In the genomic region with DNA sequence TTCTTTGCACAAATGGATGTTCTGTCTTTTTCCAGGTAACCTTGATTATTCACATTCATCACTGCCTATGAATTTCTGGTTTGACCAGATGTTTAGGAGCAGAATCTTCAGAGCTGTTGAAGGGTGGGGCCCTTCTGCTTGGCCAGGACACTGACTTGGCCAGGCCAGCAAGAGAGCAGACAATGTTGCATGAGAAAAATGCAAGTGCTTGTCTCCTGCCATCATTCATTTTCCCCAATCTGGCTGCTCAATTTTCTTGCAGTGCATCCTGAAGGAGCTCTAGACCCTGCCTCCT, we compare ENCODE assay signal across 17 cellular contexts. TPM values are rescaled to one million over a fixed set of nuclear protein-coding genes. Genes with fewer than 3 reads are reported as not detected.
A peak's percentile ranks its signal among the peaks of the same experiment; 100 is the strongest.
DNase-seq lines count a peak whose midpoint lies in the region; ATAC-seq, FAIRE-seq and TF ChIP-seq lines count a peak whose summit lies in the region.
"Had no signal": no experiment of that assay in that cellular context is flagged by ENCODE, and none has a peak within 500 bp of the region (broad histone marks: within the 10 kb centered on the region; RNA-seq: fewer than 3 reads in every experiment).

No MANE protein-coding gene starts in this region.

- H3K4me3 Mint-ChIP-seq in CD14-positive monocyte (no peak overlapping the region), naive B cell (peak overlapping the region; percentile 88 to 100 (median 96)), endothelial cell (ENCODE audit: unreplicated experiment) (no peak overlapping the region)
- H3K4me3 Mint-ChIP-seq: activated naive CD8-positive, alpha-beta T cell treated with anti-CD3 and anti-CD28 coated beads, Interleukin-2, amount 10 ng/mL, durations not matched to agents 7 days and 5 days had no signal

- H3K27ac ChIP-seq in GM12878 (ENCODE audit: control insufficient read depth, insufficient read depth) (peak overlapping the region; percentile 98), GM23248 (no peak overlapping the region), right atrium auricular region (no peak overlapping the region)

- H3K9me3 Mint-ChIP-seq in CD14-positive monocyte (no peaks in the 10 kb centered on the region), naive B cell (peaks cover 0 to 4% (median 0%) of the 10 kb centered on the region in 7 donors), endothelial cell (ENCODE audit: unreplicated experiment) (no peaks in the 10 kb centered on the region)
- H3K9me3 Mint-ChIP-seq: activated naive CD8-positive, alpha-beta T cell treated with anti-CD3 and anti-CD28 coated beads, Interleukin-2, amount 10 ng/mL, durations not matched to agents 7 days and 5 days had no signal

- peaks cover 52% of the 10 kb centered on the region for H3K79me2 ChIP-seq in GM12878 (ENCODE audit: control insufficient read depth, insufficient read depth, low read length)
- H3K79me2 ChIP-seq in GM23248 (ENCODE audit: insufficient read depth) = no peaks in the 10 kb centered on the region

- H3K4me1 Mint-ChIP-seq in CD14-positive monocyte (peaks cover 52% of the 10 kb centered on the region), naive B cell (peaks cover 67 to 79% (median 69%) of the 10 kb centered on the region in 3 donors), endothelial cell (ENCODE audit: unreplicated experiment) (no peaks in the 10 kb centered on the region)
- H3K4me1 Mint-ChIP-seq: activated naive CD8-positive, alpha-beta T cell treated with anti-CD3 and anti-CD28 coated beads, Interleukin-2, amount 10 ng/mL, durations not matched to agents 7 days and 5 days had no signal

- H3K27me3 Mint-ChIP-seq in CD14-positive monocyte (ENCODE audit: low read depth in 3 of 3) (peaks cover 0 to 1% (median 0%) of the 10 kb centered on the region in 3 donors), naive B cell (no peaks in the 10 kb centered on the region), endothelial cell (ENCODE audit: unreplicated experiment) (peaks cover 4% of the 10 kb centered on the region)

- intact Hi-C loops in CD14-positive monocyte (cut with micrococcal nuclease) = no loop called here
- intact Hi-C loops in GM12878 (cut with micrococcal nuclease; ENCODE audit: unreplicated experiment) = loop anchor here (1.0 to 10.0 kb wide), 3 partner anchors 14 to 978 kb away; partner anchors contain the start of gene PDLIM1

- ATAC-seq in GM21825 (IDR thresholded peaks at IDR 0.05; ENCODE audit: unreplicated experiment) (peak; percentile 4), GM12878 (no peak; the same call in 1 of the 3 replicates), naive B cell (ENCODE audit: low read depth in 2 of 2) (no peak), HG02763 (IDR thresholded peaks at IDR 0.05; ENCODE audit: unreplicated experiment) (no peak)
- ATAC-seq: Panc1, right lobe of liver had no signal

- H2AFZ ChIP-seq in GM12878 (ENCODE audit: control insufficient read depth, low read depth, low read length) = peak overlapping the region; percentile 11; the same call in 1 of the 2 replicates
- no peak overlapping the region for H2AFZ ChIP-seq in GM23248

- TF ChIP-seq RAD21 in GM12878 (IDR thresholded peaks at IDR 0.05; ENCODE audit: insufficient read depth, low read depth, low read length) = no peak

- POLR2A ChIA-PET in GM12878 (lab: Charles Lee) = interaction anchor here (0.6 to 9.8 kb wide), 7 partner anchors 11 to 515 kb away, joined by 4 to 174 read pairs (median 28); no protein-coding TSS in a partner anchor

- BruUV-seq in GM12878 (replicated peaks; lab: Mats Ljungman, UMichigan) = no TSS peak

- no peak for TF ChIP-seq POLR2A in GM12878 (IDR thresholded peaks at IDR 0.05; ENCODE audit: low read depth, low read length)

- H3K36me3 Mint-ChIP-seq in CD14-positive monocyte (peaks cover 0 to 5% of the 10 kb centered on the region in 2 donors), naive B cell (peaks cover 10 to 20% of the 10 kb centered on the region in 2 donors), endothelial cell (ENCODE audit: low read depth, unreplicated experiment) (no peaks in the 10 kb centered on the region)
- H3K36me3 Mint-ChIP-seq: activated naive CD8-positive, alpha-beta T cell treated with anti-CD3 and anti-CD28 coated beads, Interleukin-2, amount 10 ng/mL, durations not matched to agents 7 days and 5 days had no signal

- no peaks in the 10 kb centered on the region for H3F3A ChIP-seq in GM23248 (ENCODE audit: insufficient read depth)

- H3K27ac Mint-ChIP-seq in CD14-positive monocyte = peak overlapping the region in 5 of 7 donors; percentile 13 to 88 (median 47)
- H3K27ac Mint-ChIP-seq in naive B cell = peak overlapping the region; percentile 15 to 99 (median 98)
- no peak overlapping the region for H3K27ac Mint-ChIP-seq in endothelial cell (ENCODE audit: unreplicated experiment)
- H3K27ac Mint-ChIP-seq: activated naive CD8-positive, alpha-beta T cell treated with anti-CD3 and anti-CD28 coated beads, Interleukin-2, amount 10 ng/mL, durations not matched to agents 7 days and 5 days had no signal

- H3K36me3 ChIP-seq in GM12878 (ENCODE audit: control insufficient read depth in 2 of 2, insufficient read depth in 2 of 2, low read length in 1 of 2) (no peaks in the 10 kb centered on the region), GM23248 (ENCODE audit: low read depth) (no peaks in the 10 kb centered on the region), right atrium auricular region (no peaks in the 10 kb centered on the region)
- H3K36me3 ChIP-seq: right lobe of liver had no signal

- H3K9me2 ChIP-seq in GM23248 (ENCODE audit: insufficient read depth) = no peaks in the 10 kb centered on the region

- H3K9ac ChIP-seq in GM12878 (ENCODE audit: control insufficient read depth, insufficient read depth, low read length) = peak overlapping the region; percentile 93
- H3K9ac ChIP-seq in GM23248 = no peak overlapping the region

- H3K9me3 ChIP-seq in GM12878 (replicated peaks; ENCODE audit: control insufficient read depth, insufficient read depth, low read length) = no peaks in the 10 kb centered on the region
- H3K9me3 ChIP-seq in GM23248 (ENCODE audit: low read depth) = no peaks in the 10 kb centered on the region
- no peaks in the 10 kb centered on the region for H3K9me3 ChIP-seq in right atrium auricular region
- H3K9me3 ChIP-seq: right lobe of liver had no signal

- CTCF ChIA-PET in GM12878 (lab: Yijun Ruan, JAX) = interaction anchor here (0.5 to 15.0 kb wide), 7 partner anchors 10 to 486 kb away, joined by 3 to 219 read pairs (median 11); no protein-coding TSS in a partner anchor

- SMC1A ChIA-PET in GM12878 (lab: Charles Lee; ENCODE audit: uncharacterized antibody, unreplicated experiment) = interaction anchor here (0.5 to 12.9 kb wide), 10 partner anchors 12 to 1035 kb away, joined by 3 to 305 read pairs (median 59); partner anchors contain the start of gene TCTN3

- H3K4me1 ChIP-seq in GM12878 (ENCODE audit: control insufficient read depth, insufficient read depth, low read length) = peaks cover 30% of the 10 kb centered on the region
- no peaks in the 10 kb centered on the region for H3K4me1 ChIP-seq in GM23248 (ENCODE audit: insufficient read depth)
- peaks cover 0 to 15% of the 10 kb centered on the region in 2 donors for H3K4me1 ChIP-seq in right atrium auricular region

- FAIRE-seq in GM12878 (lab: Jason Lieb, UNC) = no peak

- in situ Hi-C loops in GM12878 (cut with MboI) (loop anchor here (10.0 kb wide), 1 partner anchor 988 kb away; no protein-coding TSS in a partner anchor), GM23248 (cut with MboI) (no loop called here)

- no peak for TF ChIP-seq CTCF in CD14-positive monocyte (IDR thresholded peaks at IDR 0.05)
- no peak for TF ChIP-seq CTCF in GM12878 (IDR thresholded peaks at IDR 0.05 in 2 of 3, conservative IDR thresholded peaks at IDR 0.05 in 1 of 3; ENCODE audit: control insufficient read depth in 2 of 3, extremely low read depth in 1 of 3, insufficient read depth in 1 of 3, low read depth in 3 of 3, low read length in 3 of 3)
- no peak for TF ChIP-seq CTCF in endothelial cell (IDR thresholded peaks at IDR 0.05; ENCODE audit: unreplicated experiment)
- no peak for TF ChIP-seq CTCF in right atrium auricular region (IDR thresholded peaks at IDR 0.05)

- no peaks in the 10 kb centered on the region for H4K20me1 ChIP-seq in GM12878 (ENCODE audit: control insufficient read depth, insufficient read depth)
- no peaks in the 10 kb centered on the region for H4K20me1 ChIP-seq in GM23248 (ENCODE audit: insufficient read depth)

- RAD21 ChIA-PET in GM12878 (lab: Charles Lee; ENCODE audit: unreplicated experiment) = interaction anchor here (1.0 to 19.3 kb wide), 8 partner anchors 13 to 579 kb away, joined by 3 to 362 read pairs (median 36); partner anchors contain the start of gene TCTN3

- H3K4me2 ChIP-seq in GM12878 (ENCODE audit: control insufficient read depth, insufficient read depth) (peak overlapping the region; percentile 94), GM23248 (ENCODE audit: unreplicated experiment) (no peak overlapping the region)

- no peak for TF ChIP-seq EP300 in GM12878 (IDR thresholded peaks at IDR 0.05; ENCODE audit: borderline replicate concordance in 1 of 2, control insufficient read depth in 1 of 2, low read depth in 2 of 2, low read length in 2 of 2)

- H3K27me3 ChIP-seq in GM12878 (replicated peaks in 1 of 2; ENCODE audit: control insufficient read depth in 2 of 2, insufficient read depth in 2 of 2, low read length in 1 of 2) (no peaks in the 10 kb centered on the region), GM23248 (replicated peaks; ENCODE audit: insufficient read depth) (no peaks in the 10 kb centered on the region), right atrium auricular region (no peaks in the 10 kb centered on the region)
- H3K27me3 ChIP-seq: right lobe of liver had no signal

- H3K4me3 ChIP-seq in GM12878 (peak overlapping the region; percentile 89), GM23248 (no peak overlapping the region), right atrium auricular region (no peak overlapping the region)
- H3K4me3 ChIP-seq: right lobe of liver had no signal

- no peak for DNase-seq in CD14-positive monocyte (ENCODE audit: low spot score)
- no peak for DNase-seq in GM12878 (ENCODE audit: low read depth, low spot score)
- no peak for DNase-seq in naive B cell
- no peak for DNase-seq in GM23248
- DNase-seq in endothelial cell (ENCODE audit: low spot score) = no peak
- no peak for DNase-seq in right atrium auricular region (ENCODE audit: low spot score)
- DNase-seq: activated CD4-positive, alpha-beta T cell treated with anti-CD3 and anti-CD28 coated beads for 4 hours; activated naive CD8-positive, alpha-beta T cell treated with anti-CD3 and anti-CD28 coated beads, Interleukin-2, amount 10 ng/mL, durations not matched to agents 7 days and 5 days; IMR-90; NCI-H510A; right lobe of liver; T-helper 1 cell had no signal

RNA-seq across cellular contexts. Expression of gene BLNK, which starts 1.6 kb away (rescaled TPM):
- polyA plus RNA-seq in CD14-positive monocyte = 1 to 10 TPM; 1.4 to 1.9 TPM
- 275 and 310 TPM in 2 replicates for total RNA-seq in GM12878 (2013; cell fraction: nucleolus; rRNA removed)
- total RNA-seq in GM12878 (2014; rRNA removed) = 113 and 114 TPM in 2 replicates
- total RNA-seq in GM12878 (2014; rRNA removed; fragmentation: Illumina TruSeq; extraction: Trizol) = 121 and 122 TPM in 2 replicates
- total RNA-seq in GM12878 (2021) = 103 and 107 TPM in 2 replicates
- polyA plus RNA-seq in GM12878 (2011; ENCODE audit: low read depth) = 81.4 TPM
- 58.9 and 84.8 TPM in 2 replicates for polyA plus RNA-seq in GM12878 (2011; rRNA removed)
- 43.9 and 56.1 TPM in 2 replicates for polyA plus RNA-seq in GM12878 (2011; cell fraction: cytosol; rRNA removed)
- 198 and 209 TPM in 2 replicates for polyA plus RNA-seq in GM12878 (2011; cell fraction: nucleus; rRNA removed)
- 105 and 141 TPM in 2 replicates for polyA plus RNA-seq in GM12878 (2012)
- polyA plus RNA-seq in GM12878 (2014; fragmentation: Illumina TruSeq; extraction: Trizol) = 156 and 162 TPM in 2 replicates
- polyA plus RNA-seq in GM12878 (2014; fragmentation: Nextera tagmentation; extraction: Ambion mirVana) = 100 to 1,000 TPM; 165 to 201 TPM
- 75.0 and 79.5 TPM in 2 replicates for polyA plus RNA-seq in GM12878 (2014; rRNA removed)
- polyA plus RNA-seq in GM12878 (2016; fragmentation: Nextera tagmentation; extraction: Ambion mirVana) = 100 to 1,000 TPM; 156 to 158 TPM
- polyA minus RNA-seq in GM12878 (2011; rRNA and poly(A)+ RNA removed) = 60.2 and 69.3 TPM in 2 replicates
- polyA minus RNA-seq in GM12878 (2011; cell fraction: cytosol; rRNA and poly(A)+ RNA removed) = 31.5 and 35.9 TPM in 2 replicates
- 126 and 166 TPM in 2 replicates for polyA minus RNA-seq in GM12878 (2011; cell fraction: nucleus; rRNA and poly(A)+ RNA removed)
- 100 to 1,000 TPM; 152 to 280 (median 196) TPM for polyA plus RNA-seq in naive B cell (ENCODE audit: low read depth in 6 of 6)
- not detected in 2 replicates for total RNA-seq in GM23248 (2014; rRNA removed; shearing (Covaris generic))
- polyA plus RNA-seq in GM23248 (2016; fragmentation: Nextera tagmentation; extraction: Ambion mirVana) = not detected in 2 replicates
- not detected for total RNA-seq in endothelial cell (ENCODE audit: unreplicated experiment)
- under 1 TPM; 0.39 to 0.41 TPM for total RNA-seq in right atrium auricular region
- total RNA-seq: IMR-90, lung microvascular endothelial cell had no signal
- polyA plus RNA-seq: AG04450, IMR-90 had no signal

RNA-seq across cellular contexts. Expression of gene DNTT, which starts 31.3 kb away (rescaled TPM):
- polyA plus RNA-seq in CD14-positive monocyte (not detected), GM12878 (2011; rRNA removed) (0.14 TPM in 1 of 2 replicates, not detected in the other), GM12878 (2014; fragmentation: Illumina TruSeq; extraction: Trizol) (0.08 and 0.09 TPM in 2 replicates), GM12878 (2014; fragmentation: Nextera tagmentation; extraction: Ambion mirVana) (under 1 TPM in 1 of 2 experiments, not detected in 1; 0.07 TPM), GM12878 (2014; rRNA removed) (not detected in 2 replicates), GM12878 (2016; fragmentation: Nextera tagmentation; extraction: Ambion mirVana) (under 1 TPM in 1 of 2 experiments, not detected in 1; 0.13 TPM), naive B cell (ENCODE audit: low read depth in 6 of 6) (under 1 TPM in 1 of 6 donors, not detected in 5; 0.21 TPM), GM23248 (2016; fragmentation: Nextera tagmentation; extraction: Ambion mirVana) (not detected in 2 replicates)
- total RNA-seq in GM12878 (2013; cell fraction: nucleolus; rRNA removed) = not detected in 2 replicates
- total RNA-seq in GM12878 (2014; rRNA removed) (0.06 and 0.11 TPM in 2 replicates), GM12878 (2014; rRNA removed; fragmentation: Illumina TruSeq; extraction: Trizol) (not detected in 2 replicates), GM12878 (2021) (0.10 TPM in 1 of 2 replicates, not detected in the other), endothelial cell (ENCODE audit: unreplicated experiment) (not detected), right atrium auricular region (not detected)
- polyA plus RNA-seq in GM12878 (2011; ENCODE audit: low read depth) = not detected
- polyA plus RNA-seq in GM12878 (2011; cell fraction: cytosol; rRNA removed) = 0.03 TPM in 1 of 2 replicates, not detected in the other
- not detected in 2 replicates for polyA plus RNA-seq in GM12878 (2011; cell fraction: nucleus; rRNA removed)
- polyA plus RNA-seq in GM12878 (2012) = 0.06 and 0.08 TPM in 2 replicates
- polyA minus RNA-seq in GM12878 (2011; rRNA and poly(A)+ RNA removed) = not detected in 2 replicates
- not detected in 2 replicates for polyA minus RNA-seq in GM12878 (2011; cell fraction: cytosol; rRNA and poly(A)+ RNA removed)
- polyA minus RNA-seq in GM12878 (2011; cell fraction: nucleus; rRNA and poly(A)+ RNA removed) = not detected in 2 replicates
- not detected in 2 replicates for total RNA-seq in GM23248 (2014; rRNA removed; shearing (Covaris generic))
- total RNA-seq: activated naive CD8-positive, alpha-beta T cell treated with anti-CD3 and anti-CD28 coated beads, Interleukin-2, amount 10 ng/mL, durations not matched to agents 7 days and 5 days; IMR-90; lung microvascular endothelial cell; right lobe of liver had no signal
- polyA plus RNA-seq: AG04450, IMR-90 had no signal

Comparison
In these comparisons a context has a peak if more than half of its experiments do, and no peak if none do; other contexts are left out.
1. H3K4me3 Mint-ChIP-seq: peak in naive B cell (8 of 8); none in CD14-positive monocyte (0 of 2) and endothelial cell (single experiment).
2. RNA of gene BLNK, which starts 1.6 kb away (total RNA-seq): 103 to 310 TPM in GM12878; 0.39 to 0.41 TPM in right atrium auricular region, not detected in GM23248 and not detected in endothelial cell (single experiment); every median in the first group is over 10 times any median in the second.